In genomic region chr21:31205412-31205811, GRCh38 we compare ENCODE assay signal across 32 cellular contexts.
"Had no signal": no experiment of that assay in that cellular context is flagged by ENCODE, and none has a peak within 500 bp of the region (broad histone marks: within the 10 kb centered on the region; RNA-seq: fewer than 3 reads in every experiment).

No MANE protein-coding gene starts in this region.

- FAIRE-seq: frontal cortex had no signal

- H3K27me3 Mint-ChIP-seq: activated B cell treated with CpG ODN at 0.5 μM for 24 hours; activated CD8-positive, alpha-beta T cell treated with anti-CD3 and anti-CD28 coated beads for 36 hours; activated naive CD4-positive, alpha-beta T cell treated with anti-CD3 and anti-CD28 coated beads, Interleukin-2, amount 10 ng/mL, durations not matched to agents 7 days and 5 days; activated naive CD8-positive, alpha-beta T cell treated with anti-CD3 and anti-CD28 coated beads, Interleukin-2, amount 10 ng/mL, durations not matched to agents 7 days and 5 days; activated T-helper 17 cell treated with anti-CD3 and anti-CD28 coated beads, Interleukin-2, amount 50 U/mL, for 72 hours; T-helper 17 cell had no signal

- H3K36me3 ChIP-seq: adrenal gland, colonic mucosa, heart left ventricle had no signal

- H3K27me3 ChIP-seq: adrenal gland, body of pancreas, colonic mucosa, dorsolateral prefrontal cortex, heart left ventricle had no signal

- H3K9me3 ChIP-seq: adrenal gland, body of pancreas, colonic mucosa, heart left ventricle had no signal

- H3K4me3 ChIP-seq: adrenal gland, body of pancreas, colonic mucosa, dorsolateral prefrontal cortex, heart left ventricle had no signal

- H3K4me1 ChIP-seq: body of pancreas, colonic mucosa had no signal

- DNase-seq: activated B cell treated with CpG ODN at 0.5 μM for 24 hours; activated CD4-positive, alpha-beta T cell treated with anti-CD3 and anti-CD28 coated beads for 48 hours; activated CD4-positive, alpha-beta T cell treated with anti-CD3 and anti-CD28 coated beads, Interleukin-2, amount 50 U/mL, for 1 hour; activated CD4-positive, alpha-beta T cell treated with anti-CD3 and anti-CD28 coated beads, Interleukin-2, amount 50 U/mL, for 48 hours; activated CD8-positive, alpha-beta memory T cell treated with anti-CD3 and anti-CD28 coated beads for 24 hours; activated CD8-positive, alpha-beta T cell treated with anti-CD3 and anti-CD28 coated beads for 36 hours; activated effector memory CD4-positive, alpha-beta T cell treated with Interleukin-2 at 50 U/mL for 16 hours; activated naive CD4-positive, alpha-beta T cell treated with anti-CD3 and anti-CD28 coated beads, Interleukin-2, amount 10 ng/mL, durations not matched to agents 7 days and 5 days; activated naive CD8-positive, alpha-beta T cell treated with anti-CD3 and anti-CD28 coated beads, Interleukin-2, amount 10 ng/mL, durations not matched to agents 7 days and 5 days; activated T-cell treated with anti-CD3 and anti-CD28 coated beads, Interleukin-2, amount 50 U/mL, for 4 hours; adrenal gland; amygdala; aorta; body of pancreas; caudate nucleus; colonic mucosa; dorsolateral prefrontal cortex; effector memory CD4-positive, alpha-beta T cell; endodermal cell; foreskin fibroblast; glutamatergic neuron; heart left ventricle; T-helper 1 cell; T-helper 17 cell; T1000; WERI-Rb-1 had no signal

- H3K27ac ChIP-seq: adrenal gland, body of pancreas, colonic mucosa, dorsolateral prefrontal cortex, heart left ventricle, WERI-Rb-1 had no signal

- H3K27ac Mint-ChIP-seq: activated B cell treated with CpG ODN at 0.5 μM for 24 hours; activated CD8-positive, alpha-beta T cell treated with anti-CD3 and anti-CD28 coated beads for 36 hours; activated naive CD4-positive, alpha-beta T cell treated with anti-CD3 and anti-CD28 coated beads, Interleukin-2, amount 10 ng/mL, durations not matched to agents 7 days and 5 days; activated naive CD4-positive, alpha-beta T cell treated with anti-CD3 and anti-CD28 coated beads, Interleukin-2, amount 50 U/mL, for 72 hours; activated naive CD8-positive, alpha-beta T cell treated with anti-CD3 and anti-CD28 coated beads, Interleukin-2, amount 10 ng/mL, durations not matched to agents 7 days and 5 days; activated T-helper 17 cell treated with anti-CD3 and anti-CD28 coated beads, Interleukin-2, amount 50 U/mL, for 72 hours; endodermal cell; T-helper 17 cell; T-helper 2 cell treated with Interferon-gamma antibody and Interleukin-4, amounts not matched to agents 5 μg/mL and 100 μg/mL, for 36 hours had no signal

- ATAC-seq: activated CD4-positive, CD25-positive, alpha-beta regulatory T cell treated with anti-CD3 and anti-CD28 coated beads, Interleukin-2, amount 50 U/mL, for 24 hours; activated CD8-positive, alpha-beta T cell treated with anti-CD3 and anti-CD28 coated beads for 36 hours; activated naive CD4-positive, alpha-beta T cell treated with anti-CD3 and anti-CD28 coated beads, Interleukin-2, amount 50 U/mL, for 72 hours; activated T-cell treated with anti-CD3 and anti-CD28 coated beads, Interleukin-2, amount 50 U/mL, for 4 hours; activated T-helper 17 cell treated with anti-CD3 and anti-CD28 coated beads, Interleukin-2, amount 50 U/mL, for 72 hours; body of pancreas; esophagus mucosa; heart left ventricle; T-helper 17 cell had no signal

- H3K4me1 Mint-ChIP-seq: activated naive CD4-positive, alpha-beta T cell treated with anti-CD3 and anti-CD28 coated beads, Interleukin-2, amount 10 ng/mL, durations not matched to agents 7 days and 5 days; activated naive CD8-positive, alpha-beta T cell treated with anti-CD3 and anti-CD28 coated beads, Interleukin-2, amount 10 ng/mL, durations not matched to agents 7 days and 5 days had no signal

- H3K4me3 Mint-ChIP-seq: activated B cell treated with CpG ODN at 0.5 μM for 24 hours; activated CD8-positive, alpha-beta T cell treated with anti-CD3 and anti-CD28 coated beads for 36 hours; activated naive CD4-positive, alpha-beta T cell treated with anti-CD3 and anti-CD28 coated beads, Interleukin-2, amount 10 ng/mL, durations not matched to agents 7 days and 5 days; activated naive CD8-positive, alpha-beta T cell treated with anti-CD3 and anti-CD28 coated beads, Interleukin-2, amount 10 ng/mL, durations not matched to agents 7 days and 5 days; activated T-cell treated with anti-CD3 and anti-CD28 coated beads, Interleukin-2, amount 50 U/mL, for 4 hours; activated T-helper 17 cell treated with anti-CD3 and anti-CD28 coated beads, Interleukin-2, amount 50 U/mL, for 72 hours; endodermal cell; T-helper 17 cell; T-helper 2 cell treated with Interferon-gamma antibody and Interleukin-4, amounts not matched to agents 5 μg/mL and 100 μg/mL, for 36 hours had no signal

- H3K9me3 Mint-ChIP-seq: activated B cell treated with CpG ODN at 0.5 μM for 24 hours; activated CD8-positive, alpha-beta T cell treated with anti-CD3 and anti-CD28 coated beads for 36 hours; activated naive CD4-positive, alpha-beta T cell treated with anti-CD3 and anti-CD28 coated beads, Interleukin-2, amount 10 ng/mL, durations not matched to agents 7 days and 5 days; activated naive CD4-positive, alpha-beta T cell treated with anti-CD3 and anti-CD28 coated beads, Interleukin-2, amount 50 U/mL, for 72 hours; activated naive CD8-positive, alpha-beta T cell treated with anti-CD3 and anti-CD28 coated beads, Interleukin-2, amount 10 ng/mL, durations not matched to agents 7 days and 5 days; activated T-cell treated with anti-CD3 and anti-CD28 coated beads, Interleukin-2, amount 50 U/mL, for 4 hours; activated T-helper 17 cell treated with anti-CD3 and anti-CD28 coated beads, Interleukin-2, amount 50 U/mL, for 72 hours; endodermal cell; T-helper 2 cell treated with Interferon-gamma antibody and Interleukin-4, amounts not matched to agents 5 μg/mL and 100 μg/mL, for 36 hours had no signal
